21 cellular contexts compared by ENCODE assay signal in the genomic region with DNA sequence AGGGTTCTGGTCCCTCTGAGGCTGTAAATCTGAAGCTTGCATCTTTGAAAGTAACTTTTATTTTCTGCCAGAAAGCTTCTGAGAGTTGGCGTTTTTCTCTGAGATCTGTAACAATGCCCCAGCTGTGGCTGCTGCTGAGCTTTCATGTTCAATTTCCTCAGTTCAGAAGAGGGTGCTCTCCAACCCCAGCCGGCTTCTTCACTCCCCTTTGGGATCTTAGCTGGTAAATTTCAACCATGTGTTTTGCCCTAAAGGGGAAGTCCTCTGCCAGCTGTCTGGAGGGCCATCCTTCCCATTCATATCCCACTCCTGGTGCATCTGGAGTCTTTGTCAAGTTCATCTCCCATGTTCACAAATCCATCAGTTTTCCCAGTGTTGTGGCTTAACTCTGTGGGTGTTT. TPM values are rescaled to one million over a fixed set of nuclear protein-coding genes. Genes with fewer than 3 reads are reported as not detected.
"Had no signal": no experiment of that assay in that cellular context is flagged by ENCODE, and none has a peak within 500 bp of the region (broad histone marks: within the 10 kb centered on the region; RNA-seq: fewer than 3 reads in every experiment).

No MANE protein-coding gene starts in this region.

- H3K27ac ChIP-seq: colonic mucosa, right lobe of liver, spleen, thoracic aorta had no signal

- H3K9me3 ChIP-seq: colonic mucosa, esophagus squamous epithelium, ovary, right lobe of liver, spleen, thoracic aorta had no signal

- H3K27ac Mint-ChIP-seq: activated CD8-positive, alpha-beta memory T cell treated with anti-CD3 and anti-CD28 coated beads, Interleukin-2, amount 10 ng/mL, durations not matched to agents 7 days and 5 days; activated naive CD4-positive, alpha-beta T cell treated with anti-CD3 and anti-CD28 coated beads, Interleukin-2, amount 50 U/mL, for 24 hours; activated T-helper 2 cell treated with anti-CD3 and anti-CD28 coated beads, Interferon-gamma antibody, Interleukin-2, Interleukin-4, amounts not matched to agents 10 μg/mL and 5 μg/mL and 100 μg/mL, durations not matched to agents 14 hours and 24 hours and 36 hours; nephron progenitor cell; stimulated activated naive CD8-positive, alpha-beta T cell treated with anti-CD3 and anti-CD28 coated beads, Interleukin-15, Interleukin-2, amounts not matched to agents 100 ng/mL and 50 ng/mL, for 24 hours had no signal

- H3K9me3 Mint-ChIP-seq: activated naive CD4-positive, alpha-beta T cell treated with anti-CD3 and anti-CD28 coated beads, Interleukin-2, amount 50 U/mL, for 24 hours; activated T-helper 2 cell treated with anti-CD3 and anti-CD28 coated beads, Interferon-gamma antibody, Interleukin-2, Interleukin-4, amounts not matched to agents 10 μg/mL and 5 μg/mL and 100 μg/mL, durations not matched to agents 14 hours and 24 hours and 36 hours; nephron progenitor cell; stimulated activated naive CD8-positive, alpha-beta T cell treated with anti-CD3 and anti-CD28 coated beads, Interleukin-15, Interleukin-2, amounts not matched to agents 100 ng/mL and 50 ng/mL, for 24 hours had no signal

- H3K36me3 ChIP-seq: colonic mucosa, esophagus squamous epithelium, ovary, right lobe of liver, spleen, thoracic aorta had no signal

- H3K36me3 Mint-ChIP-seq: activated CD8-positive, alpha-beta memory T cell treated with anti-CD3 and anti-CD28 coated beads, Interleukin-2, amount 10 ng/mL, durations not matched to agents 7 days and 5 days; activated naive CD4-positive, alpha-beta T cell treated with anti-CD3 and anti-CD28 coated beads, Interleukin-2, amount 50 U/mL, for 24 hours had no signal

- H3K4me1 ChIP-seq: colonic mucosa, spleen had no signal

- H3K27me3 Mint-ChIP-seq: stimulated activated naive CD8-positive, alpha-beta T cell treated with anti-CD3 and anti-CD28 coated beads, Interleukin-15, Interleukin-2, amounts not matched to agents 100 ng/mL and 50 ng/mL, for 24 hours had no signal

- H3K27me3 ChIP-seq: colonic mucosa, ovary, right lobe of liver had no signal

- H3K4me3 Mint-ChIP-seq: activated CD8-positive, alpha-beta memory T cell treated with anti-CD3 and anti-CD28 coated beads, Interleukin-2, amount 10 ng/mL, durations not matched to agents 7 days and 5 days; activated naive CD4-positive, alpha-beta T cell treated with anti-CD3 and anti-CD28 coated beads, Interleukin-2, amount 50 U/mL, for 24 hours; nephron progenitor cell; stimulated activated naive CD8-positive, alpha-beta T cell treated with anti-CD3 and anti-CD28 coated beads, Interleukin-15, Interleukin-2, amounts not matched to agents 100 ng/mL and 50 ng/mL, for 24 hours had no signal

- DNase-seq: activated CD4-positive, alpha-beta T cell treated with anti-CD3 and anti-CD28 coated beads, Interleukin-2, amount 50 U/mL, for 48 hours; activated CD8-positive, alpha-beta memory T cell treated with anti-CD3 and anti-CD28 coated beads, Interleukin-2, amount 10 ng/mL, durations not matched to agents 7 days and 5 days; activated T-cell treated with anti-CD3 and anti-CD28 coated beads, Interleukin-2, amount 50 U/mL, for 1 hour; amniotic stem cell; caudate nucleus; colonic mucosa; esophagus squamous epithelium; foreskin fibroblast; mesendoderm; nephron progenitor cell had no signal

- ATAC-seq: activated CD8-positive, alpha-beta memory T cell treated with anti-CD3 and anti-CD28 coated beads, Interleukin-2, amount 10 ng/mL, durations not matched to agents 7 days and 5 days; right lobe of liver had no signal

- H3K4me3 ChIP-seq: colonic mucosa, esophagus squamous epithelium, ovary, right lobe of liver, spleen, thoracic aorta had no signal

- H3K4me1 Mint-ChIP-seq: activated CD8-positive, alpha-beta memory T cell treated with anti-CD3 and anti-CD28 coated beads, Interleukin-2, amount 10 ng/mL, durations not matched to agents 7 days and 5 days; activated naive CD4-positive, alpha-beta T cell treated with anti-CD3 and anti-CD28 coated beads, Interleukin-2, amount 50 U/mL, for 24 hours had no signal

RNA-seq across cellular contexts. Expression of a gene that starts 18.2 kb away (rescaled TPM):
- total RNA-seq: activated CD8-positive, alpha-beta memory T cell treated with anti-CD3 and anti-CD28 coated beads, Interleukin-2, amount 10 ng/mL, durations not matched to agents 7 days and 5 days; activated T-helper 2 cell treated with anti-CD3 and anti-CD28 coated beads, Interferon-gamma antibody, Interleukin-2, Interleukin-4, amounts not matched to agents 10 μg/mL and 5 μg/mL and 100 μg/mL, durations not matched to agents 14 hours and 24 hours and 36 hours; colonic mucosa; esophagus squamous epithelium; kidney epithelial cell; liver; pulmonary artery endothelial cell; right lobe of liver; spleen; thoracic aorta; urinary bladder had no signal

RNA-seq across cellular contexts. Expression of a gene that starts 19.3 kb away (rescaled TPM):
- total RNA-seq: activated CD8-positive, alpha-beta memory T cell treated with anti-CD3 and anti-CD28 coated beads, Interleukin-2, amount 10 ng/mL, durations not matched to agents 7 days and 5 days had no signal
